21 cellular contexts compared by ENCODE assay signal in the genomic region with DNA sequence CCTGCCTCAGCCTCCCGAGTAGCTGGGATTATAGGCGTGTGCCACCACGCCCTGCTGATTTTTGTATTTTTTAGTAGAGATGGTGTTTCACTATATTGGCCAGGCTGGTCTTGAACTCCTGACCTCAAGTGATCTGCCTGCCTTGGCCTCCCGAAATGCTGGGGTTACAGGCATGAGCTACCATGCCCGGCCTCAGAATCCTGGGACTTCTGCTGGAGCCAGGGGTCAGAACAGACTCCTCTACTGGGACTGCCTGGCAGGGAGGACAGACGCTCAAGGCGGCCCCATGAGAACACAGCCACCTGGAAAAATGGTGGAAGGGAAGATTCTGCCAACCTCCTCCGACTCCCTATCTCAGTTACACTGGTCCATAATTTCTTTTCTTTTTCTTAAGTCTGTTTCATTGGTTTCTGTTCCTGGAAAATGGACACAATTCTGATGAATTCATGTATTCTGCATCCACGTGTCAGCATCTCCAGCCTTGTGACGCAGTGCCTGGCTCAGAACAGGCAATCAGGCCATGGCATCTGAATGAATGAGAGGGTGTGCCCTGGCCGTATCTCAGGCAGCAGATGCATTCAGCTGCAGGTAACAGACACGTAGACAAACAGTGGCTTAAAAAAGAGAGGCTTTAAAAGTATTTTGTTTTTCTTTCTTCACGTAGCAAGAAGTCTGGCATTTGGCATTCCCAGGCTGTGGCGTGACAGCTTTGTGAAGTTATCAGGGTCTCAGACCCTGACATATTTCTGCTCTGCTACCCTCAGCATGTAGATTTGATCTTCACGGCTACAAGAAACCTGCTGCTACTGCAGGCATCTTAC. TPM values are rescaled to one million over a fixed set of nuclear protein-coding genes. Genes with fewer than 3 reads are reported as not detected.
"Had no signal": no experiment of that assay in that cellular context is flagged by ENCODE, and none has a peak within 500 bp of the region (broad histone marks: within the 10 kb centered on the region; RNA-seq: fewer than 3 reads in every experiment).

No MANE protein-coding gene starts in this region.

- H3K9me3 ChIP-seq: esophagus squamous epithelium, prostate gland, sigmoid colon, suprapubic skin had no signal

- H3K4me1 ChIP-seq: prostate gland had no signal

- DNase-seq: central memory CD4-positive, alpha-beta T cell; dermis blood vessel endothelial cell; effector memory CD4-positive, alpha-beta T cell; esophagus squamous epithelium; foreskin melanocyte; glutamatergic neuron; mesenchymal stem cell; midbrain; naive thymus-derived CD4-positive, alpha-beta T cell; nucleus accumbens; sigmoid colon; stimulated activated CD4-positive, alpha-beta T cell treated with anti-CD3 and anti-CD28 coated beads, Interleukin-2, amount 100 ng/mL, for 48 hours; stimulated activated naive CD4-positive, alpha-beta T cell; stimulated activated naive CD8-positive, alpha-beta T cell treated with anti-CD3 and anti-CD28 coated beads, Interleukin-15, amount 100 ng/mL, for 72 hours had no signal

- H3K27me3 ChIP-seq: right atrium auricular region, sigmoid colon, suprapubic skin had no signal

- ATAC-seq: naive thymus-derived CD4-positive, alpha-beta T cell; stimulated activated naive CD8-positive, alpha-beta T cell treated with anti-CD3 and anti-CD28 coated beads, Interleukin-15, amount 100 ng/mL, for 72 hours had no signal

- H3K4me3 ChIP-seq: coronary artery, esophagus squamous epithelium, prostate gland, right atrium auricular region, sigmoid colon, suprapubic skin had no signal

- H3K36me3 ChIP-seq: esophagus squamous epithelium, prostate gland, right atrium auricular region, sigmoid colon, suprapubic skin had no signal

- H3K27ac ChIP-seq: coronary artery, esophagus squamous epithelium, prostate gland, sigmoid colon, suprapubic skin had no signal

RNA-seq across cellular contexts. Expression of a gene that starts 4.8 kb away (rescaled TPM):
- total RNA-seq: endothelial cell of umbilical vein, epithelial cell of proximal tubule had no signal
- polyA plus RNA-seq: keratinocyte; naive thymus-derived CD4-positive, alpha-beta T cell had no signal
